ENCODE assay signal across 9 cellular contexts in the genomic region with DNA sequence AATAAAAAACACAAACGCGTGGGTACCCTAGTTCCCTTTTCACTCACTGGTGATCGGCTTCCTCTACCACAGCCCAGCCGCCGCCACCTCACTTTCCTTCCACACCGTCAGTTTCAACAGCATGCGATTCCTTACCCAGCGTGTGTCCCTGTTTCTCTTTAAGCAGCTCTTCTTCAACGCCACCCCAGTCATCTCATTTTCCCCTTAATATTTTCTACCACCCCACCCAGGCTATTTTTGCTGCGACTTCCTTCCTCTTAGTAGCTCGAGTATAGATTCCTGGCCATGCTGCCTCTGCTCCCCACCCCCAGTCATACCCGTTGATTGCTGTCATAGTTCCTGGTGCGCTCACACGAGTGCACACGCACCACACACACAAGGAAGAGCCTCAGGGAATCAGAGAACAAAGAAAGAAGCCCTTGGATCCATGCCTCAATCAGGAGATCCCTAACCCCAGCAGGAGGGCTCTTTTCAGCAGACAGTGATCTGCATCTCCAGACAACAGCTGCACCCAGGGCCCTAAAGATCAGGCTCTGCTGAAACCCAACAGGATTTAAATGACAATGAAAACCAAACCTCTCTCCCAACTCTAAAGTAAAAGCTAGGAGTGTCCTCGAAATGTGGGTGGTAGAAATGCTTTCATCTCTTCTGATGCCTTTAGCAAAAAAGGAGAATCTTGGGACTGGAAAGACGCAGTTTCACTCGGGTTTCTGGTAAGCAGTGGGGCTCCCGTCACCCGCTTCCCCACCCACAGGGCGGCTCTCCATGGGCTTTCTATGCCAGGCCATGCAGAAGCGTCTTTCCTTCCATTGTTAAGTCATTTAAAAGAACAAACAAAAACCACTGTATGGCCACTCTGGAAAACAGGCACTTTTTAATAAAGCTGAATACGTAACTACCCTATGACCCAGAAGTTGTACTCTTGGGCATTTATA. TPM values are rescaled to one million over a fixed set of nuclear protein-coding genes. Genes with fewer than 3 reads are reported as not detected.
DNase-seq lines count a peak whose midpoint lies in the region; ATAC-seq, FAIRE-seq and TF ChIP-seq lines count a peak whose summit lies in the region.
"Had no signal": no experiment of that assay in that cellular context is flagged by ENCODE, and none has a peak within 500 bp of the region (broad histone marks: within the 10 kb centered on the region; RNA-seq: fewer than 3 reads in every experiment).

No MANE protein-coding gene starts in this region.

- H3K4me3 ChIP-seq in endothelial cell of umbilical vein (replicated peaks in 1 of 3; ENCODE audit: insufficient read depth in 1 of 3, low read depth in 1 of 3, low read length in 3 of 3): peak overlapping the region in 2 of 3 experiments; percentile 25 to 60

- peak overlapping the region; percentile 84 for H3K4me2 ChIP-seq in endothelial cell of umbilical vein (ENCODE audit: insufficient read depth, low read length)

- no peaks in the 10 kb centered on the region for H4K20me1 ChIP-seq in endothelial cell of umbilical vein (replicated peaks; ENCODE audit: control insufficient read depth, extremely low read depth, insufficient read depth, low read length)

- H3K4me1 ChIP-seq in endothelial cell of umbilical vein (ENCODE audit: control insufficient read depth, extremely low read depth, insufficient read depth, low read length): peaks cover 32% of the 10 kb centered on the region

- POLR2A ChIA-PET in activated CD4-positive, alpha-beta T cell treated with anti-CD3 and anti-CD28 coated beads, Interleukin-2, amount 10 ng/mL, durations not matched to agents 7 days and 5 days (lab: Charles Lee): interaction anchor here (0.5 kb wide), 1 partner anchor 97 kb away, joined by 3 read pairs; no protein-coding TSS in a partner anchor
- POLR2A ChIA-PET in endothelial cell of umbilical vein (lab: Charles Lee): interaction anchor here (0.9 to 1.2 kb wide), 2 partner anchors 16 to 361 kb away, joined by 3 to 5 read pairs; partner anchors contain the start of genes MPHOSPH9 and MTRFR

- peaks cover 60% of the 10 kb centered on the region for H3K4me1 Mint-ChIP-seq in activated CD4-positive, alpha-beta T cell treated with anti-CD3 and anti-CD28 coated beads, Interleukin-2, amount 10 ng/mL, durations not matched to agents 7 days and 5 days

- peak; percentile 84 to 91 for DNase-seq in NCI-H2081 (lab: John Stamatoyannopoulos, UW)
- DNase-seq in activated CD4-positive, alpha-beta T cell treated with anti-CD3 and anti-CD28 coated beads, Interleukin-2, amount 10 ng/mL, durations not matched to agents 7 days and 5 days: peak; percentile 52
- peak; percentile 84 for DNase-seq in endothelial cell of umbilical vein (ENCODE audit: low read depth, low spot score)
- DNase-seq in midbrain (lab: John Stamatoyannopoulos, UW): peak; percentile 64
- DNase-seq in stimulated activated naive CD4-positive, alpha-beta T cell treated with Interleukin-2 at 50 U/mL for 16 hours (lab: John Stamatoyannopoulos, UW): peak; percentile 59
- DNase-seq in SK-N-DZ (ENCODE audit: low spot score): no peak
- no peak for DNase-seq in HuH-7.5 (ENCODE audit: low spot score)

- peak overlapping the region; percentile 89 for H3K9ac ChIP-seq in endothelial cell of umbilical vein (replicated peaks; ENCODE audit: extremely low read depth, insufficient read depth, low read length)

- peak overlapping the region; percentile 86 for H3K27ac Mint-ChIP-seq in activated CD4-positive, alpha-beta T cell treated with anti-CD3 and anti-CD28 coated beads, Interleukin-2, amount 10 ng/mL, durations not matched to agents 7 days and 5 days

- H3K4me3 Mint-ChIP-seq in activated CD4-positive, alpha-beta T cell treated with anti-CD3 and anti-CD28 coated beads, Interleukin-2, amount 10 ng/mL, durations not matched to agents 7 days and 5 days: peak overlapping the region; percentile 70

- peaks cover 5% of the 10 kb centered on the region for H3K27me3 Mint-ChIP-seq in activated CD4-positive, alpha-beta T cell treated with anti-CD3 and anti-CD28 coated beads, Interleukin-2, amount 10 ng/mL, durations not matched to agents 7 days and 5 days

- no peaks in the 10 kb centered on the region for H3K9me1 ChIP-seq in endothelial cell of umbilical vein (replicated peaks; ENCODE audit: control insufficient read depth, extremely low read depth, insufficient read depth, low read length)

- BruUV-seq in endothelial cell of umbilical vein (replicated peaks; lab: Mats Ljungman, UMichigan): TSS peak; percentile 72

- ATAC-seq in GM19023 (IDR thresholded peaks at IDR 0.05; ENCODE audit: unreplicated experiment): peak; percentile 46

- no peaks in the 10 kb centered on the region for H3K9me3 Mint-ChIP-seq in activated CD4-positive, alpha-beta T cell treated with anti-CD3 and anti-CD28 coated beads, Interleukin-2, amount 10 ng/mL, durations not matched to agents 7 days and 5 days

- peaks cover 13 to 16% of the 10 kb centered on the region in 2 experiments for H3K36me3 ChIP-seq in endothelial cell of umbilical vein (ENCODE audit: control insufficient read depth in 2 of 2, extremely low read depth in 1 of 2, insufficient read depth in 2 of 2, low read length in 2 of 2)

- TF ChIP-seq POLR2A in endothelial cell of umbilical vein (IDR thresholded peaks at IDR 0.05; ENCODE audit: low read depth, low read length): no peak

- no peak for TF ChIP-seq CTCF in endothelial cell of umbilical vein (IDR thresholded peaks at IDR 0.05; ENCODE audit: extremely low read depth in 1 of 2, insufficient read depth in 1 of 2, low read depth in 1 of 2, low read length in 2 of 2)

- H3K9me3 ChIP-seq in endothelial cell of umbilical vein (replicated peaks; ENCODE audit: control insufficient read depth, insufficient read depth, low read length): no peaks in the 10 kb centered on the region

- FAIRE-seq in endothelial cell of umbilical vein (lab: Jason Lieb, UNC): no peak
- FAIRE-seq: endometrium had no signal

- H2AFZ ChIP-seq in endothelial cell of umbilical vein (ENCODE audit: low read depth, low read length): peak overlapping the region; percentile 6

- H3K27me3 ChIP-seq in endothelial cell of umbilical vein (ENCODE audit: control insufficient read depth in 2 of 2, insufficient read depth in 2 of 2, low read length in 2 of 2): no peaks in the 10 kb centered on the region

- H3K36me3 Mint-ChIP-seq in activated CD4-positive, alpha-beta T cell treated with anti-CD3 and anti-CD28 coated beads, Interleukin-2, amount 10 ng/mL, durations not matched to agents 7 days and 5 days (ENCODE audit: low read depth): peaks cover 51% of the 10 kb centered on the region

- intact Hi-C loops in endothelial cell of umbilical vein (cut with micrococcal nuclease): loop anchor here (1.0 kb wide), 3 partner anchors 16 to 80 kb away; no protein-coding TSS in a partner anchor

- H3K27ac ChIP-seq in endothelial cell of umbilical vein (ENCODE audit: insufficient read depth, low read depth, low read length): peak overlapping the region; percentile 92

- CTCF ChIA-PET in activated CD4-positive, alpha-beta T cell treated with anti-CD3 and anti-CD28 coated beads, Interleukin-2, amount 10 ng/mL, durations not matched to agents 7 days and 5 days (lab: Charles Lee): interaction anchor here (0.9 to 2.4 kb wide), 8 partner anchors 9 to 76 kb away, joined by 3 to 8 read pairs (median 4); no protein-coding TSS in a partner anchor
- CTCF ChIA-PET in endothelial cell of umbilical vein (lab: Charles Lee): interaction anchor here (0.7 to 4.0 kb wide), 15 partner anchors 8 to 366 kb away, joined by 3 to 23 read pairs (median 7); partner anchors contain the start of gene VPS37B

- peaks cover 65% of the 10 kb centered on the region for H3K79me2 ChIP-seq in endothelial cell of umbilical vein (ENCODE audit: control insufficient read depth, insufficient read depth, low read length)

- dilution Hi-C loops in endothelial cell of umbilical vein (cut with MboI; ENCODE audit: extremely low pct_ligation_motif_present, low sequenced_read_pairs): no loop called here

TF ChIP-seq in endothelial cell of umbilical vein, 7 proteins besides CTCF, POLR2A, EP300 and RAD21 (continues in another document):
- peak; percentile 52 for TF ChIP-seq POLR2AphosphoS5 (IDR thresholded peaks at IDR 0.05; ENCODE audit: insufficient read depth, low read depth, low read length)
- TF ChIP-seq MYC (IDR thresholded peaks at IDR 0.05; ENCODE audit: low read depth, low read length): peak; percentile 89
- TF ChIP-seq EZH2 (IDR thresholded peaks at IDR 0.05; ENCODE audit: borderline replicate concordance, low read depth, low read length, severe bottlenecking): no peak
- TF ChIP-seq MAX (IDR thresholded peaks at IDR 0.05; ENCODE audit: insufficient read depth, insufficient read length): peak; percentile 29

RNA-seq across cellular contexts. Expression of gene VPS37B, which starts 23.8 kb away (rescaled TPM):
- 10 to 100 TPM; 23.0 to 23.7 TPM for total RNA-seq in activated CD4-positive, alpha-beta T cell treated with anti-CD3 and anti-CD28 coated beads, Interleukin-2, amount 10 ng/mL, durations not matched to agents 7 days and 5 days
- total RNA-seq in endothelial cell of umbilical vein: 45.9 and 46.4 TPM in 2 replicates
- 39.5 and 43.5 TPM in 2 replicates for polyA plus RNA-seq in endothelial cell of umbilical vein
- polyA plus RNA-seq in endothelial cell of umbilical vein (2011; cell fraction: cytosol; rRNA removed): 24.8 and 32.2 TPM in 2 replicates
- polyA plus RNA-seq in endothelial cell of umbilical vein (2011; cell fraction: nucleus; rRNA removed): 39.9 and 42.2 TPM in 2 replicates
- 25.4 and 32.1 TPM in 2 replicates for polyA plus RNA-seq in endothelial cell of umbilical vein (2012)
- polyA minus RNA-seq in endothelial cell of umbilical vein: 20.7 and 20.9 TPM in 2 replicates
- 11.0 TPM for polyA minus RNA-seq in endothelial cell of umbilical vein (2011; cell fraction: cytosol; rRNA and poly(A)+ RNA removed)
- 20.9 and 25.1 TPM in 2 replicates for polyA minus RNA-seq in endothelial cell of umbilical vein (2011; cell fraction: nucleus; rRNA and poly(A)+ RNA removed)
- 19.7 TPM in 2 replicates for polyA plus RNA-seq in SK-N-DZ (2014; cell fraction: cytosol; rRNA removed)
- polyA plus RNA-seq in SK-N-DZ (2014; cell fraction: nucleus; rRNA removed): 11.5 and 15.3 TPM in 2 replicates

RNA-seq across cellular contexts. Expression of gene HIP1R, which starts 36.9 kb away (rescaled TPM):
- total RNA-seq in activated CD4-positive, alpha-beta T cell treated with anti-CD3 and anti-CD28 coated beads, Interleukin-2, amount 10 ng/mL, durations not matched to agents 7 days and 5 days: 10 to 100 TPM; 30.7 to 32.7 TPM
- total RNA-seq in endothelial cell of umbilical vein: 122 and 136 TPM in 2 replicates
- polyA plus RNA-seq in endothelial cell of umbilical vein: 110 and 111 TPM in 2 replicates
- polyA plus RNA-seq in endothelial cell of umbilical vein (2011; cell fraction: cytosol; rRNA removed): 44.3 and 60.5 TPM in 2 replicates
- polyA plus RNA-seq in endothelial cell of umbilical vein (2011; cell fraction: nucleus; rRNA removed): 563 and 679 TPM in 2 replicates
- polyA plus RNA-seq in endothelial cell of umbilical vein (2012): 54.9 and 77.2 TPM in 2 replicates
- 162 and 203 TPM in 2 replicates for polyA minus RNA-seq in endothelial cell of umbilical vein
- polyA minus RNA-seq in endothelial cell of umbilical vein (2011; cell fraction: cytosol; rRNA and poly(A)+ RNA removed): 11.3 TPM
- 132 and 165 TPM in 2 replicates for polyA minus RNA-seq in endothelial cell of umbilical vein (2011; cell fraction: nucleus; rRNA and poly(A)+ RNA removed)
- polyA plus RNA-seq in SK-N-DZ (2014; cell fraction: cytosol; rRNA removed): 22.9 and 33.4 TPM in 2 replicates
- polyA plus RNA-seq in SK-N-DZ (2014; cell fraction: nucleus; rRNA removed): 158 and 178 TPM in 2 replicates

Comparison
In these comparisons a context has a peak if more than half of its experiments do, and no peak if none do; other contexts are left out.
1. DNase-seq: peak in NCI-H2081 (2 of 2), activated CD4-positive, alpha-beta T cell treated with anti-CD3 and anti-CD28 coated beads, Interleukin-2, amount 10 ng/mL, durations not matched to agents 7 days and 5 days (single experiment), endothelial cell of umbilical vein (single experiment), midbrain (single experiment) and stimulated activated naive CD4-positive, alpha-beta T cell treated with Interleukin-2 at 50 U/mL for 16 hours (single experiment); none in SK-N-DZ (single experiment) and HuH-7.5 (single experiment).